ENCODE assay signal across 1 cellular context in the genomic region with DNA sequence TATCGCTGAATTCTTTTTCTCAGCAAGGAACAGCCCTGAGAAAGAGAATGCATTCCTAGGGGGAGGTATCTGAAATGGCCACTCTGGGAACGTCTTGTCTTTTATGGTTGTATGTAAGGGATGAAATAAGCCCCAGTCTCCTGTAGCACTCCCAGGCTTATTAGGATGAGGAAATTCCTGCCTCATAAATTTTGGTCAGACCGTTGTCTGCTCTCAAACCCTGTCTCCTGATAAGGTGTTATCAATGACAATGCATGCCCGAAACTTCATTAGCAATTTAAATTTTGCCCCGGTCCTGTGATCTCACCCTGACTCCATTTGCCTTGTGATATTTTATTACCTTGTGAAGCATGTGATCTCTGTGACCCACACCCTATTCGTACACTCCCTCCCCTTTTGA. TPM values are rescaled to one million over a fixed set of nuclear protein-coding genes. Genes with fewer than 3 reads are reported as not detected.
"Had no signal": no experiment of that assay in that cellular context is flagged by ENCODE, and none has a peak within 500 bp of the region (broad histone marks: within the 10 kb centered on the region; RNA-seq: fewer than 3 reads in every experiment).

No MANE protein-coding gene starts in this region.

RNA-seq across cellular contexts. Expression of a gene that starts 52.2 kb away (rescaled TPM):
- polyA plus RNA-seq: immature natural killer cell had no signal
